In genomic region chr17:61206922-61207321, GRCh38 we compare ENCODE assay signal across 1 cellular context.
TF ChIP-seq lines count a peak whose summit lies in the region.

No MANE protein-coding gene starts in this region.

TF ChIP-seq in SK-N-SH treated with all-trans-retinoic acid at 6 μM for 48 hours, 23 proteins besides CTCF, POLR2A, EP300 and RAD21 (continued from another document):
- TF ChIP-seq TSHZ2 (CRISPR knock-in tag; IDR thresholded peaks at IDR 0.05) (no peak), ZNF8 (CRISPR knock-in tag; IDR thresholded peaks at IDR 0.05) (no peak), BACH2 (CRISPR knock-in tag; IDR thresholded peaks at IDR 0.05; ENCODE audit: borderline replicate concordance) (no peak), CSDC2 (CRISPR knock-in tag; IDR thresholded peaks at IDR 0.05) (no peak), RARB (CRISPR knock-in tag; IDR thresholded peaks at IDR 0.05) (no peak), ZFP3 (CRISPR knock-in tag; IDR thresholded peaks at IDR 0.05) (no peak), OSR1 (CRISPR knock-in tag; IDR thresholded peaks at IDR 0.05) (no peak), PPARA (CRISPR knock-in tag; IDR thresholded peaks at IDR 0.05; ENCODE audit: borderline replicate concordance) (no peak), ISL1 (CRISPR knock-in tag; IDR thresholded peaks at IDR 0.05) (no peak), ARNTL (CRISPR knock-in tag; IDR thresholded peaks at IDR 0.05; ENCODE audit: borderline replicate concordance, low read depth) (no peak), ZNF565 (CRISPR knock-in tag; conservative IDR thresholded peaks at IDR 0.05; ENCODE audit: low read depth) (no peak)
